ENCODE assay signal across 13 cellular contexts in the genomic region with DNA sequence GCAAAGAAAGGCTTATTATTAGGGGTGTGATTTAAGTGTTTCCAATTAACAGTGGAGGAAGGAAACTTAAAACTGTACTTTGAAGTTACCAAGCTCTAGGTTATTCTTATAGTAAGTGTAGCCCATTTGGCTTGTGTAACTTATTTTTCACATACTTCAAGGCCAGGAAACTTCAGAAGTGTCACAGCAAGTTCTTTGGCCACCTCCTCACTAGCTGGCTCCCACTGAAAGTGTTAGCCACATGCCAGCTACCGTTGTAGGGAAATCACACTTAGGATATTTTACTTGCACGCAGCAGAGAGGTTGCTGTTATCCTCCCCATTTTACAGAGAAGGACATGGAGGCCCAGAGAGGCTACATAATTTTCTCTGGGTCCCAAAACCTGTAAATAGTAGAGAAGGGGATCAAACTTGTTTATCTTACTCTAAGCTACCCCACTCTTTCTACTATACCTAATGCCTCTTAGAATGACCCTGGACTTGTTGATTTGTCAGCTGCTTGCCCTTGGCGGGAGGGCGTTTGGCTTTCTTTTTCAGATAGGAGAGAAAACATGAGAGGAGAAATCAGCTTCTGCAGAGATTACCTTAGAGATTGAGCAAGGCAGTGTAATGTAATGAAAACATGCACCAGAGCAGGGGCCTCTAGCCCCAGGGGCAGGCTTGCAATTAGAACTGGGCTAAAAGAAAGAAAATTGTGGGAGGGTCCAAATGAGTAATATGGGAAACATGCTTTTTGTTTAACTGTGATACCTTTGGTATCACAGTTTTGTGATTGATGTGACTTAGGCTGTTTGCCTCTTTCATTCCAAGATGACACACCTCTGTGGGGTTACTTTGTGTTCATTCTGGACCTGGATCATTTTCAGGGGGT.
A peak's percentile ranks its signal among the peaks of the same experiment; 100 is the strongest.
DNase-seq lines count a peak whose midpoint lies in the region; ATAC-seq and TF ChIP-seq lines count a peak whose summit lies in the region.
"Had no signal": no experiment of that assay in that cellular context is flagged by ENCODE, and none has a peak within 500 bp of the region (broad histone marks: within the 10 kb centered on the region; RNA-seq: fewer than 3 reads in every experiment).

No MANE protein-coding gene starts in this region.

- no peaks in the 10 kb centered on the region for H3K27me3 ChIP-seq in foreskin keratinocyte
- no peaks in the 10 kb centered on the region for H3K27me3 ChIP-seq in osteoblast (ENCODE audit: insufficient read depth, low read length)
- H3K27me3 ChIP-seq in naive thymus-derived CD4-positive, alpha-beta T cell (ENCODE audit: control insufficient read depth in 2 of 2, insufficient read depth in 2 of 2, low read length in 2 of 2): no peaks in the 10 kb centered on the region

- POLR2A ChIA-PET in naive thymus-derived CD4-positive, alpha-beta T cell (lab: Charles Lee): no interaction called here

- CTCF ChIA-PET in Calu3 (lab: Charles Lee): interaction anchor here (2.3 kb wide), 1 partner anchor 12 kb away, joined by 6 read pairs; no protein-coding TSS in a partner anchor
- CTCF ChIA-PET in naive thymus-derived CD4-positive, alpha-beta T cell (lab: Charles Lee): no interaction called here

- H3K36me3 ChIP-seq in SK-N-MC (ENCODE audit: insufficient read depth, low read length) (no peaks in the 10 kb centered on the region), osteoblast (ENCODE audit: insufficient read depth, low read length) (no peaks in the 10 kb centered on the region)
- no peaks in the 10 kb centered on the region for H3K36me3 ChIP-seq in naive thymus-derived CD4-positive, alpha-beta T cell (ENCODE audit: control insufficient read depth in 2 of 3, insufficient read depth in 3 of 3, low read length in 3 of 3)
- H3K36me3 ChIP-seq: spleen had no signal

- H4K20me1 ChIP-seq in osteoblast (ENCODE audit: insufficient read depth, low read length): no peaks in the 10 kb centered on the region

- H3K27ac ChIP-seq in SK-N-MC: peak overlapping the region; percentile 84
- no peak overlapping the region for H3K27ac ChIP-seq in foreskin keratinocyte
- no peak overlapping the region for H3K27ac ChIP-seq in osteoblast (ENCODE audit: low read depth, low read length)
- H3K27ac ChIP-seq in naive thymus-derived CD4-positive, alpha-beta T cell (ENCODE audit: low read depth, low read length): no peak overlapping the region
- H3K27ac ChIP-seq: spleen had no signal

- H3K36me3 Mint-ChIP-seq in Calu3 (ENCODE audit: insufficient read depth, unreplicated experiment): peaks cover 8% of the 10 kb centered on the region
- H3K36me3 Mint-ChIP-seq in naive thymus-derived CD4-positive, alpha-beta T cell: no peaks in the 10 kb centered on the region

- H3K4me1 Mint-ChIP-seq in Calu3 (ENCODE audit: low read depth, unreplicated experiment): peaks cover 72% of the 10 kb centered on the region
- peaks cover 0 to 7% (median 6%) of the 10 kb centered on the region in 7 donors for H3K4me1 Mint-ChIP-seq in naive thymus-derived CD4-positive, alpha-beta T cell

- no peak overlapping the region for H3K4me2 ChIP-seq in osteoblast (ENCODE audit: insufficient read depth, low read length)

- no peak overlapping the region for H3K4me3 Mint-ChIP-seq in Calu3 (ENCODE audit: low read depth, unreplicated experiment)
- no peak overlapping the region for H3K4me3 Mint-ChIP-seq in naive thymus-derived CD4-positive, alpha-beta T cell
- H3K4me3 Mint-ChIP-seq: stimulated activated naive CD8-positive, alpha-beta T cell treated with anti-CD3 and anti-CD28 coated beads, Interleukin-15, amount 100 ng/mL, for 72 hours had no signal

- intact Hi-C loops in Calu3 (cut with micrococcal nuclease; ENCODE audit: unreplicated experiment): no loop called here
- intact Hi-C loops in naive thymus-derived CD4-positive, alpha-beta T cell (cut with micrococcal nuclease): no loop called here

- BruUV-seq in Calu3 (replicated peaks; lab: Mats Ljungman, UMichigan): no TSS peak

- H3K27ac Mint-ChIP-seq in Calu3 (ENCODE audit: unreplicated experiment): peak overlapping the region; percentile 9
- no peak overlapping the region for H3K27ac Mint-ChIP-seq in naive thymus-derived CD4-positive, alpha-beta T cell

- peak overlapping the region; percentile 35 for H3K9ac ChIP-seq in SK-N-MC (ENCODE audit: insufficient read length)

- ATAC-seq in foreskin keratinocyte: peak; percentile 58
- ATAC-seq in naive thymus-derived CD4-positive, alpha-beta T cell: no peak
- ATAC-seq: stimulated activated naive CD8-positive, alpha-beta T cell treated with anti-CD3 and anti-CD28 coated beads, Interleukin-15, amount 100 ng/mL, for 72 hours had no signal

- H3K4me3 ChIP-seq in SK-N-MC: peak overlapping the region; percentile 5
- no peak overlapping the region for H3K4me3 ChIP-seq in osteoblast (ENCODE audit: insufficient read depth, low read length)
- no peak overlapping the region for H3K4me3 ChIP-seq in naive thymus-derived CD4-positive, alpha-beta T cell (ENCODE audit: low read length)
- H3K4me3 ChIP-seq: spleen had no signal

- H3K4me1 ChIP-seq in foreskin keratinocyte (peaks cover 11% of the 10 kb centered on the region), osteoblast (ENCODE audit: insufficient read depth, low read length) (peaks cover 5% of the 10 kb centered on the region)
- no peaks in the 10 kb centered on the region for H3K4me1 ChIP-seq in naive thymus-derived CD4-positive, alpha-beta T cell (ENCODE audit: control insufficient read depth in 2 of 2, insufficient read depth in 2 of 2, low read length in 2 of 2)

- H3K9me3 ChIP-seq in SK-N-MC (ENCODE audit: low read depth, low read length): no peaks in the 10 kb centered on the region
- no peaks in the 10 kb centered on the region for H3K9me3 ChIP-seq in osteoblast (ENCODE audit: low read depth, low read length)
- no peaks in the 10 kb centered on the region for H3K9me3 ChIP-seq in naive thymus-derived CD4-positive, alpha-beta T cell (ENCODE audit: control insufficient read depth in 2 of 3, low read length in 3 of 3)
- H3K9me3 ChIP-seq: spleen had no signal

- no peaks in the 10 kb centered on the region for H3K9me3 Mint-ChIP-seq in Calu3 (ENCODE audit: low read depth, unreplicated experiment)
- H3K9me3 Mint-ChIP-seq in naive thymus-derived CD4-positive, alpha-beta T cell: peaks cover 0 to 8% (median 0%) of the 10 kb centered on the region in 11 donors
- H3K9me3 Mint-ChIP-seq: stimulated activated naive CD8-positive, alpha-beta T cell treated with anti-CD3 and anti-CD28 coated beads, Interleukin-15, amount 100 ng/mL, for 72 hours had no signal

- no peak for DNase-seq in Calu3
- no peak for DNase-seq in SK-N-MC (ENCODE audit: low read depth, low spot score)
- peak in 1 of 2 donors; percentile 66 for DNase-seq in foreskin keratinocyte
- peak; percentile 36 for DNase-seq in osteoblast (ENCODE audit: insufficient read length, low spot score, missing footprints)
- no peak for DNase-seq in stimulated activated naive CD4-positive, alpha-beta T cell (lab: John Stamatoyannopoulos, UW)
- DNase-seq in NCI-H345 (lab: John Stamatoyannopoulos, UW): no peak
- DNase-seq in UCSD-AML1 (lab: John Stamatoyannopoulos, UW; ENCODE audit: unreplicated experiment): no peak
- DNase-seq in naive thymus-derived CD4-positive, alpha-beta T cell: no peak
- DNase-seq: activated CD8-positive, alpha-beta memory T cell treated with anti-CD3 and anti-CD28 coated beads for 24 hours; activated gamma-delta T cell treated with Interleukin-2 at 50 U/mL for 16 hours; NCI-H1105; spleen; stimulated activated naive CD8-positive, alpha-beta T cell treated with anti-CD3 and anti-CD28 coated beads, Interleukin-15, amount 100 ng/mL, for 72 hours had no signal

- TF ChIP-seq CTCF in Calu3 (IDR thresholded peaks at IDR 0.05; ENCODE audit: unreplicated experiment): no peak
- no peak for TF ChIP-seq CTCF in foreskin keratinocyte (conservative IDR thresholded peaks at IDR 0.05)
- TF ChIP-seq CTCF in osteoblast (IDR thresholded peaks at IDR 0.05; ENCODE audit: extremely low read depth, low read depth, low read length): no peak

- H2AFZ ChIP-seq in osteoblast (ENCODE audit: low read length): no peak overlapping the region

- no peaks in the 10 kb centered on the region for H3K79me2 ChIP-seq in osteoblast (ENCODE audit: insufficient read depth, low read length)

- no peaks in the 10 kb centered on the region for H3K27me3 Mint-ChIP-seq in Calu3 (ENCODE audit: unreplicated experiment)
- peaks cover 0 to 7% (median 0%) of the 10 kb centered on the region in 5 donors for H3K27me3 Mint-ChIP-seq in naive thymus-derived CD4-positive, alpha-beta T cell
